11 cellular contexts compared by ENCODE assay signal in genomic region chr10:127577376-127577775, GRCh38. TPM values are rescaled to one million over a fixed set of nuclear protein-coding genes. Genes with fewer than 3 reads are reported as not detected.
DNase-seq lines count a peak whose midpoint lies in the region; ATAC-seq and TF ChIP-seq lines count a peak whose summit lies in the region.
"Had no signal": no experiment of that assay in that cellular context is flagged by ENCODE, and none has a peak within 500 bp of the region (broad histone marks: within the 10 kb centered on the region; RNA-seq: fewer than 3 reads in every experiment).

No MANE protein-coding gene starts in this region.

- H3K27ac ChIP-seq in gastroesophageal sphincter = no peak overlapping the region
- H3K27ac ChIP-seq: lower lobe of right lung had no signal

- H3K27me3 ChIP-seq in gastroesophageal sphincter = peaks cover 5% of the 10 kb centered on the region

- in situ Hi-C loops in astrocyte of the spinal cord (cut with HindIII; ENCODE audit: low sequenced_read_pairs) = no loop called here

- H3K4me3 ChIP-seq in astrocyte of the spinal cord (ENCODE audit: low read depth, low read length) (no peak overlapping the region), gastroesophageal sphincter (no peak overlapping the region)
- H3K4me3 ChIP-seq: lower lobe of right lung had no signal

- TF ChIP-seq CTCF in astrocyte of the spinal cord (IDR thresholded peaks at IDR 0.05; ENCODE audit: low read depth, low read length) = no peak
- peak in 1 of 4 experiments; percentile 10 for TF ChIP-seq CTCF in gastroesophageal sphincter (IDR thresholded peaks at IDR 0.05)

- peak; percentile 25 for DNase-seq in DMS53 (lab: John Stamatoyannopoulos, UW)
- peak; percentile 4 for DNase-seq in M059J (ENCODE audit: low read depth)
- DNase-seq in astrocyte of the spinal cord (ENCODE audit: low read depth, low spot score) = peak; percentile 17
- peak; percentile 10 for DNase-seq in myocyte (ENCODE audit: low read depth)
- no peak for DNase-seq in activated gamma-delta T cell treated with Interleukin-2 at 50 U/mL for 16 hours
- no peak for DNase-seq in activated naive CD4-positive, alpha-beta T cell (lab: John Stamatoyannopoulos, UW)
- DNase-seq: activated T-cell treated with anti-CD3 and anti-CD28 coated beads, Interleukin-2, amount 50 U/mL, for 4 hours; lower lobe of right lung; T-cell had no signal

- peaks cover 0 to 15% (median 0%) of the 10 kb centered on the region in 3 donors for H3K9me3 ChIP-seq in gastroesophageal sphincter
- H3K9me3 ChIP-seq: lower lobe of right lung had no signal

- TF ChIP-seq EP300 in gastroesophageal sphincter (IDR thresholded peaks at IDR 0.05) = no peak

- peaks cover 0 to 13% (median 0%) of the 10 kb centered on the region in 3 donors for H3K4me1 ChIP-seq in gastroesophageal sphincter

- ATAC-seq in gastroesophageal sphincter (no peak), GM18873 (IDR thresholded peaks at IDR 0.05; ENCODE audit: low FRiP score, unreplicated experiment) (no peak)
- ATAC-seq: activated T-cell treated with anti-CD3 and anti-CD28 coated beads, Interleukin-2, amount 50 U/mL, for 4 hours; T-cell had no signal

- H3K36me3 ChIP-seq in gastroesophageal sphincter = no peaks in the 10 kb centered on the region
- H3K36me3 ChIP-seq: lower lobe of right lung had no signal

- TF ChIP-seq POLR2A in gastroesophageal sphincter (IDR thresholded peaks at IDR 0.05) = no peak

- 20 to 25% methylated on average over 2 of the region's 2 CpGs for WGBS in gastroesophageal sphincter (ENCODE audit: low coverage in 1 of 2), 2 donors

RNA-seq across cellular contexts. Expression of gene NPS, which starts 28.3 kb away (rescaled TPM):
- not detected in 2 replicates for total RNA-seq in M059J (2014; rRNA removed; shearing (Covaris generic))
- total RNA-seq in myocyte (not detected in 2 replicates), gastroesophageal sphincter (not detected)
- not detected for polyA plus RNA-seq in myocyte (2012)
- total RNA-seq: activated T-cell treated with anti-CD3 and anti-CD28 coated beads, Interleukin-2, amount 50 U/mL, for 4 hours; lower lobe of right lung; T-cell had no signal

Comparison
In these comparisons a context has a peak if more than half of its experiments do, and no peak if none do; other contexts are left out.
1. DNase-seq: peak in DMS53 (single experiment), M059J (single experiment), astrocyte of the spinal cord (single experiment) and myocyte (single experiment); none in activated gamma-delta T cell treated with Interleukin-2 at 50 U/mL for 16 hours (single experiment) and activated naive CD4-positive, alpha-beta T cell (0 of 4).